ENCODE assay signal across 2 cellular contexts in genomic region chr11:97974798-97975498, GRCh38.
TF ChIP-seq lines count a peak whose summit lies in the region.

No MANE protein-coding gene starts in this region.

TF ChIP-seq in SK-N-SH, 30 proteins besides CTCF, POLR2A, EP300 and RAD21 (continued from another document):
- TF ChIP-seq PBX3 (IDR thresholded peaks at IDR 0.05) (no peak), EZH2phosphoT487 (IDR thresholded peaks at IDR 0.05; ENCODE audit: borderline replicate concordance, low read depth) (no peak), RFX5 (IDR thresholded peaks at IDR 0.05; ENCODE audit: low read length) (no peak), ZBTB33 (IDR thresholded peaks at IDR 0.05; ENCODE audit: borderline replicate concordance, low read depth) (no peak), GABPA (IDR thresholded peaks at IDR 0.05; ENCODE audit: low read depth) (no peak), FOXJ3 (CRISPR knock-in tag; IDR thresholded peaks at IDR 0.05) (no peak), RXRA (IDR thresholded peaks at IDR 0.05; ENCODE audit: borderline replicate concordance, low read depth) (no peak), SMC3 (IDR thresholded peaks at IDR 0.05; ENCODE audit: low read depth, low read length) (no peak), GATA2 (CRISPR knock-in tag; IDR thresholded peaks at IDR 0.05) (no peak), ELF1 (IDR thresholded peaks at IDR 0.05) (no peak), TEAD4 (IDR thresholded peaks at IDR 0.05; ENCODE audit: borderline replicate concordance, insufficient read depth) (no peak), MXI1 (IDR thresholded peaks at IDR 0.05; ENCODE audit: low read depth, low read length) (no peak), USF2 (IDR thresholded peaks at IDR 0.05; ENCODE audit: borderline replicate concordance, low read depth, low read length) (no peak), REST (IDR thresholded peaks at IDR 0.05; ENCODE audit: low read depth, low read length) (no peak), USF1 (IDR thresholded peaks at IDR 0.05; ENCODE audit: borderline replicate concordance, low read depth) (no peak), MEF2A (IDR thresholded peaks at IDR 0.05; ENCODE audit: borderline replicate concordance, low read depth) (no peak)
TF ChIP-seq in SK-N-SH: peak in this region for 0.

TF ChIP-seq in SK-N-SH treated with all-trans-retinoic acid at 6 μM for 48 hours, 23 proteins besides CTCF, POLR2A, EP300 and RAD21 (continued from another document):
- TF ChIP-seq CSRNP3 (CRISPR knock-in tag; IDR thresholded peaks at IDR 0.05), result no peak
- no peak for TF ChIP-seq BACH2 (CRISPR knock-in tag; IDR thresholded peaks at IDR 0.05; ENCODE audit: borderline replicate concordance)
